In genomic region chr2:171160119-171160629, GRCh38 we compare ENCODE assay signal across 1 cellular context.
TF ChIP-seq lines count a peak whose summit lies in the region.

No MANE protein-coding gene starts in this region.

TF ChIP-seq in K562, 482 proteins besides CTCF, POLR2A, EP300 and RAD21 (continued from another document and continues in another):
- TF ChIP-seq, protein P1, sequence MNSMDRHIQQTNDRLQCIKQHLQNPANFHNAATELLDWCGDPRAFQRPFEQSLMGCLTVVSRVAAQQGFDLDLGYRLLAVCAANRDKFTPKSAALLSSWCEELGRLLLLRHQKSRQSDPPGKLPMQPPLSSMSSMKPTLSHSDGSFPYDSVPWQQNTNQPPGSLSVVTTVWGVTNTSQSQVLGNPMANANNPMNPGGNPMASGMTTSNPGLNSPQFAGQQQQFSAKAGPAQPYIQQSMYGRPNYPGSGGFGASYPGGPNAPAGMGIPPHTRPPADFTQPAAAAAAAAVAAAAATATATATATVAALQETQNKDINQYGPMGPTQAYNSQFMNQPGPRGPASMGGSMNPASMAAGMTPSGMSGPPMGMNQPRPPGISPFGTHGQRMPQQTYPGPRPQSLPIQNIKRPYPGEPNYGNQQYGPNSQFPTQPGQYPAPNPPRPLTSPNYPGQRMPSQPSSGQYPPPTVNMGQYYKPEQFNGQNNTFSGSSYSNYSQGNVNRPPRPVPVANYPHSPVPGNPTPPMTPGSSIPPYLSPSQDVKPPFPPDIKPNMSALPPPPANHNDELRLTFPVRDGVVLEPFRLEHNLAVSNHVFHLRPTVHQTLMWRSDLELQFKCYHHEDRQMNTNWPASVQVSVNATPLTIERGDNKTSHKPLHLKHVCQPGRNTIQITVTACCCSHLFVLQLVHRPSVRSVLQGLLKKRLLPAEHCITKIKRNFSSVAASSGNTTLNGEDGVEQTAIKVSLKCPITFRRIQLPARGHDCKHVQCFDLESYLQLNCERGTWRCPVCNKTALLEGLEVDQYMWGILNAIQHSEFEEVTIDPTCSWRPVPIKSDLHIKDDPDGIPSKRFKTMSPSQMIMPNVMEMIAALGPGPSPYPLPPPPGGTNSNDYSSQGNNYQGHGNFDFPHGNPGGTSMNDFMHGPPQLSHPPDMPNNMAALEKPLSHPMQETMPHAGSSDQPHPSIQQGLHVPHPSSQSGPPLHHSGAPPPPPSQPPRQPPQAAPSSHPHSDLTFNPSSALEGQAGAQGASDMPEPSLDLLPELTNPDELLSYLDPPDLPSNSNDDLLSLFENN (IDR thresholded peaks at IDR 0.05; ENCODE audit: low read depth in 2 of 2, low read length in 2 of 2): no peak
- TF ChIP-seq SMARCA4 (IDR thresholded peaks at IDR 0.05): no peak
- no peak for TF ChIP-seq BDP1 (IDR thresholded peaks at IDR 0.05; ENCODE audit: insufficient read depth, insufficient read length)
- no peak for TF ChIP-seq STAT5B (CRISPR knock-in tag; IDR thresholded peaks at IDR 0.05)
- TF ChIP-seq EHMT2 (IDR thresholded peaks at IDR 0.05): no peak
- TF ChIP-seq CEBPB (tag; IDR thresholded peaks at IDR 0.05): no peak
- TF ChIP-seq NFE2L1 (tag; IDR thresholded peaks at IDR 0.05; ENCODE audit: borderline replicate concordance, low read depth): no peak
- TF ChIP-seq ZEB2 (IDR thresholded peaks at IDR 0.05): no peak
- TF ChIP-seq RBFOX2 (IDR thresholded peaks at IDR 0.05; ENCODE audit: low read depth, low read length): peak; percentile 87
- peak in 1 of 2 experiments; percentile 88; a peak in 1 of 4 replicates for TF ChIP-seq HDAC1 (IDR thresholded peaks at IDR 0.05)
- no peak for TF ChIP-seq PYGO2 (tag; IDR thresholded peaks at IDR 0.05)
- no peak for TF ChIP-seq ATF1 (CRISPR knock-in tag; IDR thresholded peaks at IDR 0.05)
- no peak for TF ChIP-seq ATF1 (tag; IDR thresholded peaks at IDR 0.05)
- TF ChIP-seq TOE1 (IDR thresholded peaks at IDR 0.05; ENCODE audit: borderline replicate concordance): peak; percentile 28; the same call in 1 of the 2 replicates
- no peak for TF ChIP-seq TOE1 (CRISPR knock-in tag; IDR thresholded peaks at IDR 0.05; ENCODE audit: borderline replicate concordance, low read depth)
- TF ChIP-seq, protein P2, sequence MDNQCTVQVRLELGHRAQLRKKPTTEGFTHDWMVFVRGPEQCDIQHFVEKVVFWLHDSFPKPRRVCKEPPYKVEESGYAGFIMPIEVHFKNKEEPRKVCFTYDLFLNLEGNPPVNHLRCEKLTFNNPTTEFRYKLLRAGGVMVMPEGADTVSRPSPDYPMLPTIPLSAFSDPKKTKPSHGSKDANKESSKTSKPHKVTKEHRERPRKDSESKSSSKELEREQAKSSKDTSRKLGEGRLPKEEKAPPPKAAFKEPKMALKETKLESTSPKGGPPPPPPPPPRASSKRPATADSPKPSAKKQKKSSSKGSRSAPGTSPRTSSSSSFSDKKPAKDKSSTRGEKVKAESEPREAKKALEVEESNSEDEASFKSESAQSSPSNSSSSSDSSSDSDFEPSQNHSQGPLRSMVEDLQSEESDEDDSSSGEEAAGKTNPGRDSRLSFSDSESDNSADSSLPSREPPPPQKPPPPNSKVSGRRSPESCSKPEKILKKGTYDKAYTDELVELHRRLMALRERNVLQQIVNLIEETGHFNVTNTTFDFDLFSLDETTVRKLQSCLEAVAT (IDR thresholded peaks at IDR 0.05): peak; percentile 93 to 95
- no peak for TF ChIP-seq ZNF3 (CRISPR knock-in tag; IDR thresholded peaks at IDR 0.05)
- TF ChIP-seq ZBTB12 (CRISPR knock-in tag; IDR thresholded peaks at IDR 0.05): no peak
- peak; percentile 42; the same call in 1 of the 2 replicates for TF ChIP-seq NKRF (IDR thresholded peaks at IDR 0.05; ENCODE audit: borderline replicate concordance)
- TF ChIP-seq ARID1B (IDR thresholded peaks at IDR 0.05): no peak
- TF ChIP-seq E2F3 (CRISPR knock-in tag; IDR thresholded peaks at IDR 0.05): no peak
- TF ChIP-seq, protein P3, sequence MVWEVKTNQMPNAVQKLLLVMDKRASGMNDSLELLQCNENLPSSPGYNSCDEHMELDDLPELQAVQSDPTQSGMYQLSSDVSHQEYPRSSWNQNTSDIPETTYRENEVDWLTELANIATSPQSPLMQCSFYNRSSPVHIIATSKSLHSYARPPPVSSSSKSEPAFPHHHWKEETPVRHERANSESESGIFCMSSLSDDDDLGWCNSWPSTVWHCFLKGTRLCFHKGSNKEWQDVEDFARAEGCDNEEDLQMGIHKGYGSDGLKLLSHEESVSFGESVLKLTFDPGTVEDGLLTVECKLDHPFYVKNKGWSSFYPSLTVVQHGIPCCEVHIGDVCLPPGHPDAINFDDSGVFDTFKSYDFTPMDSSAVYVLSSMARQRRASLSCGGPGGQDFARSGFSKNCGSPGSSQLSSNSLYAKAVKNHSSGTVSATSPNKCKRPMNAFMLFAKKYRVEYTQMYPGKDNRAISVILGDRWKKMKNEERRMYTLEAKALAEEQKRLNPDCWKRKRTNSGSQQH (CRISPR knock-in tag; IDR thresholded peaks at IDR 0.05): peak; percentile 75; the same call in 1 of the 2 replicates
- peak; percentile 78 to 93 (median 90) for TF ChIP-seq YY1 (IDR thresholded peaks at IDR 0.05; ENCODE audit: borderline replicate concordance in 1 of 3, control insufficient read depth in 1 of 3, extremely low read depth in 1 of 3, insufficient read depth in 3 of 3, insufficient read length in 1 of 3, insufficient replicate concordance in 2 of 3, low read depth in 1 of 3, low read length in 2 of 3)
- TF ChIP-seq CXXC5 (CRISPR knock-in tag; IDR thresholded peaks at IDR 0.05): no peak
- no peak for TF ChIP-seq LEF1 (IDR thresholded peaks at IDR 0.05)
- 0 out of 2 replicates have a peak, but pooled peaks have one; percentile 84 for TF ChIP-seq GATAD2A (IDR thresholded peaks at IDR 0.05)
- TF ChIP-seq ZKSCAN3 (CRISPR knock-in tag; IDR thresholded peaks at IDR 0.05): no peak
- no peak for TF ChIP-seq FUS (optimal IDR thresholded peaks at IDR 0.05; ENCODE audit: low read depth, low read length)
- no peak for TF ChIP-seq CLOCK (CRISPR knock-in tag; IDR thresholded peaks at IDR 0.05; ENCODE audit: borderline replicate concordance)
- no peak for TF ChIP-seq GABPA (tag; conservative IDR thresholded peaks at IDR 0.05; ENCODE audit: low read depth)
- peak; percentile 45; the same call in 1 of the 2 replicates for TF ChIP-seq ZBTB40 (IDR thresholded peaks at IDR 0.05)
- no peak for TF ChIP-seq ZBTB40 (CRISPR knock-in tag; IDR thresholded peaks at IDR 0.05)
- no peak for TF ChIP-seq SMAD4 (CRISPR knock-in tag; conservative IDR thresholded peaks at IDR 0.05)
